ENCODE assay signal across 8 cellular contexts in the genomic region with DNA sequence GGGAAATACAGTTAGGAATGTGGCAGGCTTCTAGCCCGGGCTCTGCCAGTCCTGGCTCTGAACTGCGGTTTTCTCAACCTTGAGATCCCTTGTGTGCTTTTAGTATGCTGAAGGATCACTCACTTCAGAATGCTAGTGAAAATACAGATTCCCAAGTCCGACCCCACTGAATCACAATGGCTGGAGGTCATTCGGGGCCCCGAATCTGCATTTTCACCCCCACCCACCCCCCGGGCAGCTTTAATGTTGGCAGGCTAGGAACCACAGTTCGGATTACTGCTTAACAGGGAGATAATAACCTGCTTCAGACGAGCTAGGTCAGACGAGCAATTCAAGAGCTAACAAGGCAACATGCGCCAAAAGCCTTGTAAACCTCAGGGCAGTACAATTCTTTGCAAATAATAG. TPM values are rescaled to one million over a fixed set of nuclear protein-coding genes. Genes with fewer than 3 reads are reported as not detected.
A peak's percentile ranks its signal among the peaks of the same experiment; 100 is the strongest.
DNase-seq lines count a peak whose midpoint lies in the region; ATAC-seq and TF ChIP-seq lines count a peak whose summit lies in the region.

No MANE protein-coding gene starts in this region.

- H3K4me3 Mint-ChIP-seq in Caco-2 (ENCODE audit: unreplicated experiment) (peak overlapping the region; percentile 91), chondrocyte (ENCODE audit: unreplicated experiment) (peak overlapping the region; percentile 76)

- no peak overlapping the region for H3K27ac Mint-ChIP-seq in Caco-2 (ENCODE audit: unreplicated experiment)
- peak overlapping the region; percentile 92 for H3K27ac Mint-ChIP-seq in chondrocyte (ENCODE audit: unreplicated experiment)

- H3K36me3 Mint-ChIP-seq in Caco-2 (ENCODE audit: insufficient read depth, unreplicated experiment) (peaks cover 6% of the 10 kb centered on the region), chondrocyte (ENCODE audit: low read depth) (no peaks in the 10 kb centered on the region)

- H3K4me1 Mint-ChIP-seq in Caco-2 (ENCODE audit: low read depth, unreplicated experiment) (peaks cover 56% of the 10 kb centered on the region), chondrocyte (ENCODE audit: low read depth) (peaks cover 48% of the 10 kb centered on the region)

- H3K9me2 ChIP-seq in Loucy (replicated peaks; ENCODE audit: low read depth, low read length) = no peaks in the 10 kb centered on the region

- peak overlapping the region; percentile 96 for H3K4me2 ChIP-seq in Loucy (ENCODE audit: low read depth, low read length, poor library complexity, severe bottlenecking)

- H3K4me1 ChIP-seq in Caco-2 (peaks cover 42% of the 10 kb centered on the region), Loucy (ENCODE audit: insufficient read depth, low read length, poor library complexity, severe bottlenecking) (peaks cover 49% of the 10 kb centered on the region), mononuclear cell (ENCODE audit: insufficient read depth, low read length) (peaks cover 48% of the 10 kb centered on the region)

- H3K27me3 Mint-ChIP-seq in Caco-2 (ENCODE audit: insufficient read depth, unreplicated experiment) = no peaks in the 10 kb centered on the region
- H3K27me3 Mint-ChIP-seq in chondrocyte (ENCODE audit: low read depth) = no peaks in the 10 kb centered on the region

- H3K9me3 Mint-ChIP-seq in Caco-2 (ENCODE audit: unreplicated experiment) (no peaks in the 10 kb centered on the region), chondrocyte (ENCODE audit: low read depth) (no peaks in the 10 kb centered on the region)

- H3K9me3 ChIP-seq in Caco-2 (no peaks in the 10 kb centered on the region), Loucy (ENCODE audit: insufficient read depth, low read depth, low read length) (no peaks in the 10 kb centered on the region), mononuclear cell (ENCODE audit: low read depth, low read length) (no peaks in the 10 kb centered on the region)

- intact Hi-C loops in Caco-2 (cut with micrococcal nuclease; ENCODE audit: unreplicated experiment) = no loop called here

- no TSS peak for BruUV-seq in Caco-2 (replicated peaks; lab: Mats Ljungman, UMichigan)

- H3K27me3 ChIP-seq in Caco-2 (replicated peaks; ENCODE audit: control insufficient read depth, insufficient read depth, low read length) (no peaks in the 10 kb centered on the region), Loucy (ENCODE audit: insufficient read depth, low read length, poor library complexity, severe bottlenecking) (no peaks in the 10 kb centered on the region), mononuclear cell (ENCODE audit: insufficient read depth, low read length) (no peaks in the 10 kb centered on the region)

- POLR2A ChIA-PET in Caco-2 (lab: Charles Lee) = interaction anchor here (0.5 to 1.2 kb wide), 2 partner anchors 103 to 156 kb away, joined by 4 to 6 read pairs; a partner anchor contains a TSS

- H3K79me2 ChIP-seq in Loucy (ENCODE audit: insufficient read depth, low read length) = peaks cover 49% of the 10 kb centered on the region

- H3K36me3 ChIP-seq in Caco-2 (ENCODE audit: control insufficient read depth, insufficient read depth, low read length) (no peaks in the 10 kb centered on the region), Loucy (ENCODE audit: insufficient read depth, low read length) (no peaks in the 10 kb centered on the region)

- H3K4me3 ChIP-seq in Caco-2 (ENCODE audit: low read depth, low read length) = peak overlapping the region; percentile 49
- H3K4me3 ChIP-seq in Loucy (ENCODE audit: low read length, poor library complexity, severe bottlenecking) = peak overlapping the region; percentile 79
- H3K4me3 ChIP-seq in mononuclear cell (ENCODE audit: low read length) = peak overlapping the region; percentile 35

- peak overlapping the region; percentile 68 for H2AFZ ChIP-seq in Loucy (ENCODE audit: low read length)

- TF ChIP-seq CTCF in Caco-2 (IDR thresholded peaks at IDR 0.05; ENCODE audit: insufficient read depth in 1 of 2, low read depth in 1 of 2, low read length in 1 of 2, severe bottlenecking in 1 of 2, unreplicated experiment in 1 of 2) (no peak), Loucy (conservative IDR thresholded peaks at IDR 0.05; ENCODE audit: low read length) (no peak), chondrocyte (IDR thresholded peaks at IDR 0.05) (no peak), GM10266 (IDR thresholded peaks at IDR 0.05; ENCODE audit: control insufficient read depth, insufficient read depth, low read depth, missing control alignments) (no peak)

- peaks cover 24% of the 10 kb centered on the region for H4K20me1 ChIP-seq in Loucy (ENCODE audit: insufficient read depth, low read length, poor library complexity, severe bottlenecking)

- DNase-seq in Caco-2 (no peak), chondrocyte (ENCODE audit: low spot score) (no peak), GM10266 (ENCODE audit: extremely low spot score) (no peak), NAMALWA (ENCODE audit: low spot score) (no peak)

- no peaks in the 10 kb centered on the region for H3F3A ChIP-seq in Loucy (ENCODE audit: low read depth)

- CTCF ChIA-PET in Caco-2 (lab: Charles Lee) = interaction anchor here (0.6 to 1.0 kb wide), 2 partner anchors 31 to 116 kb away, joined by 3 read pairs; no protein-coding TSS in a partner anchor

- H3K9ac ChIP-seq in Loucy (ENCODE audit: low read depth, low read length, poor library complexity, severe bottlenecking) = peak overlapping the region; percentile 83

- ATAC-seq in HG03457 (IDR thresholded peaks at IDR 0.05; ENCODE audit: unreplicated experiment) = no peak
- ATAC-seq in HG02642 (IDR thresholded peaks at IDR 0.05; ENCODE audit: poor library complexity, unreplicated experiment) = no peak

RNA-seq across cellular contexts. Expression of a gene that starts 0.5 kb away (rescaled TPM):
- total RNA-seq in Caco-2 (2022) (16.6 and 21.5 TPM in 2 replicates), chondrocyte (49.1 to 51.6 TPM (median 49.3 TPM) in 3 replicates), mononuclear cell (63.2 TPM)

RNA-seq across cellular contexts. Expression of a gene that starts 36.2 kb away (rescaled TPM):
- total RNA-seq in Caco-2 (2022) (0.56 and 0.82 TPM in 2 replicates), chondrocyte (not detected in 3 replicates), mononuclear cell (not detected)
